In genomic region chr1:230104395-230105244, GRCh38 we compare ENCODE assay signal across 1 cellular context.
TF ChIP-seq lines count a peak whose summit lies in the region.

No MANE protein-coding gene starts in this region.

TF ChIP-seq in HEK293, 187 proteins besides CTCF, POLR2A, EP300 and RAD21 (continued from another document):
- TF ChIP-seq, protein P1, sequence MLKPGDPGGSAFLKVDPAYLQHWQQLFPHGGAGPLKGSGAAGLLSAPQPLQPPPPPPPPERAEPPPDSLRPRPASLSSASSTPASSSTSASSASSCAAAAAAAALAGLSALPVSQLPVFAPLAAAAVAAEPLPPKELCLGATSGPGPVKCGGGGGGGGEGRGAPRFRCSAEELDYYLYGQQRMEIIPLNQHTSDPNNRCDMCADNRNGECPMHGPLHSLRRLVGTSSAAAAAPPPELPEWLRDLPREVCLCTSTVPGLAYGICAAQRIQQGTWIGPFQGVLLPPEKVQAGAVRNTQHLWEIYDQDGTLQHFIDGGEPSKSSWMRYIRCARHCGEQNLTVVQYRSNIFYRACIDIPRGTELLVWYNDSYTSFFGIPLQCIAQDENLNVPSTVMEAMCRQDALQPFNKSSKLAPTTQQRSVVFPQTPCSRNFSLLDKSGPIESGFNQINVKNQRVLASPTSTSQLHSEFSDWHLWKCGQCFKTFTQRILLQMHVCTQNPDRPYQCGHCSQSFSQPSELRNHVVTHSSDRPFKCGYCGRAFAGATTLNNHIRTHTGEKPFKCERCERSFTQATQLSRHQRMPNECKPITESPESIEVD (tag by site-specific recombination; IDR thresholded peaks at IDR 0.05): no peak
- TF ChIP-seq ZSCAN30 (tag by site-specific recombination; IDR thresholded peaks at IDR 0.05) (peak; percentile 16; the same call in 1 of the 2 replicates), ZNF366 (tag by site-specific recombination; conservative IDR thresholded peaks at IDR 0.05) (peak; percentile 78), ZNF37A (tag by site-specific recombination; IDR thresholded peaks at IDR 0.05) (no peak), ZNF133 (tag by site-specific recombination; IDR thresholded peaks at IDR 0.05) (no peak), ZBTB48 (tag by site-specific recombination; IDR thresholded peaks at IDR 0.05) (peak; percentile 96), ZNF585B (tag by site-specific recombination; IDR thresholded peaks at IDR 0.05) (no peak), IKZF3 (tag by site-specific recombination; IDR thresholded peaks at IDR 0.05) (0 out of 2 replicates have a peak, but pooled peaks have one; percentile 10), KLF16 (tag by site-specific recombination; IDR thresholded peaks at IDR 0.05) (no peak), ZNF146 (tag by site-specific recombination; IDR thresholded peaks at IDR 0.05) (no peak), ZNF701 (tag by site-specific recombination; IDR thresholded peaks at IDR 0.05) (no peak), ZNF350 (tag by site-specific recombination; IDR thresholded peaks at IDR 0.05) (no peak), ZXDB (tag by site-specific recombination; IDR thresholded peaks at IDR 0.05) (peak; percentile 60; the same call in 1 of the 2 replicates), ZFHX2 (tag by site-specific recombination; conservative IDR thresholded peaks at IDR 0.05) (peak; percentile 90), ZNF670 (tag by site-specific recombination; IDR thresholded peaks at IDR 0.05; ENCODE audit: low read depth) (no peak), ZSCAN4 (tag by site-specific recombination; IDR thresholded peaks at IDR 0.05) (no peak), KLF8 (tag by site-specific recombination; IDR thresholded peaks at IDR 0.05) (0 out of 2 replicates have a peak, but pooled peaks have one; percentile 18), REST (tag by site-specific recombination; IDR thresholded peaks at IDR 0.05) (no peak; the same call in 1 of the 2 replicates), GLI2 (tag by site-specific recombination; IDR thresholded peaks at IDR 0.05; ENCODE audit: borderline replicate concordance, low read depth) (no peak), HOXC10 (CRISPR knock-in tag; IDR thresholded peaks at IDR 0.05) (no peak), KLF7 (tag by site-specific recombination; IDR thresholded peaks at IDR 0.05; ENCODE audit: borderline replicate concordance) (no peak), ZNF473 (tag by site-specific recombination; IDR thresholded peaks at IDR 0.05) (no peak), BCL11A (tag by site-specific recombination; IDR thresholded peaks at IDR 0.05; ENCODE audit: low read depth) (no peak), ZNF114 (tag by site-specific recombination; IDR thresholded peaks at IDR 0.05) (no peak), PRDM10 (tag by site-specific recombination; IDR thresholded peaks at IDR 0.05) (peak; percentile 91), TCF7L2 (IDR thresholded peaks at IDR 0.05; ENCODE audit: borderline replicate concordance, low read depth, low read length) (no peak), ZNF521 (tag by site-specific recombination; IDR thresholded peaks at IDR 0.05) (no peak), ZIC2 (tag by site-specific recombination; IDR thresholded peaks at IDR 0.05) (peak; percentile 81; the same call in 1 of the 2 replicates), ZNF843 (tag by site-specific recombination; IDR thresholded peaks at IDR 0.05) (no peak), ZBTB26 (tag by site-specific recombination; optimal IDR thresholded peaks at IDR 0.05) (no peak), ZNF248 (tag by site-specific recombination; IDR thresholded peaks at IDR 0.05) (no peak), ZNF302 (tag by site-specific recombination; IDR thresholded peaks at IDR 0.05; ENCODE audit: low read depth) (no peak), ZNF223 (tag by site-specific recombination; IDR thresholded peaks at IDR 0.05) (peak; percentile 31; the same call in 1 of the 2 replicates), ZNF830 (tag by site-specific recombination; IDR thresholded peaks at IDR 0.05; ENCODE audit: low read depth) (no peak), ZFP37 (tag by site-specific recombination; IDR thresholded peaks at IDR 0.05) (peak; percentile 94), REPIN1 (tag by site-specific recombination; IDR thresholded peaks at IDR 0.05; ENCODE audit: low read depth) (no peak)
- TF ChIP-seq, protein P2, sequence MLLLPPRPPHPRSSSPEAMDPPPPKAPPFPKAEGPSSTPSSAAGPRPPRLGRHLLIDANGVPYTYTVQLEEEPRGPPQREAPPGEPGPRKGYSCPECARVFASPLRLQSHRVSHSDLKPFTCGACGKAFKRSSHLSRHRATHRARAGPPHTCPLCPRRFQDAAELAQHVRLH (tag by site-specific recombination; IDR thresholded peaks at IDR 0.05): no peak
TF ChIP-seq in HEK293: peak in this region for 58.
